ENCODE assay signal across 9 cellular contexts in the genomic region with DNA sequence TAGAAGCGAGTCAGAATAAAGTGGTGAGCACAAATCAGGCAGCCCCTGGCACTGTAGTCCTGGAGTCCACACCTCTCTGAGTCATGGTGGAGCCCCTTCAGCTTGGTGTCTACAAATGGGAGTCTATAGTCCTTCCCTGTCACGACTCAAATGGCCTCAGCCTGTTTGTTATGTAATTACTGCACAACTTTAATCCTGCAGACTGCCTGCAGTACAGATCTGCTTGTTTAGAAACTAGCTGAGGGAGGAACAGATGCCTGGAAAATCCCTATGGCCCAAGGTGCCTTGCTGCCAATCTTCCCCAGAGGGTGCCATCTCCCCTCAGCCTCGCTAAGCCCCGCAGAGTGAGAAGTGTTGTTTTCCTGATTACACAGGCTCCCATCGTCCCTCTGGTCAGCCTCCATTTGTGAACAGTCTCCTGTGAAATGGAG. TPM values are rescaled to one million over a fixed set of nuclear protein-coding genes. Genes with fewer than 3 reads are reported as not detected.
DNase-seq lines count a peak whose midpoint lies in the region; ATAC-seq and TF ChIP-seq lines count a peak whose summit lies in the region.
"Had no signal": no experiment of that assay in that cellular context is flagged by ENCODE, and none has a peak within 500 bp of the region (broad histone marks: within the 10 kb centered on the region; RNA-seq: fewer than 3 reads in every experiment).

No MANE protein-coding gene starts in this region.

- peaks cover 71% of the 10 kb centered on the region for H3K36me3 Mint-ChIP-seq in activated CD4-positive, alpha-beta T cell treated with anti-CD3 and anti-CD28 coated beads, Interleukin-2, amount 10 ng/mL, durations not matched to agents 24 days and 14 days (ENCODE audit: low read depth)

- TF ChIP-seq CTCF in VCaP (conservative IDR thresholded peaks at IDR 0.05) (no peak), left ventricle myocardium inferior (IDR thresholded peaks at IDR 0.05; ENCODE audit: borderline replicate concordance) (no peak)

- H3K36me3 ChIP-seq in left ventricle myocardium inferior, result peaks cover 34% of the 10 kb centered on the region

- H3K4me1 ChIP-seq in left ventricle myocardium inferior, result peaks cover 58% of the 10 kb centered on the region

- peak; percentile 55 for ATAC-seq in stimulated activated naive CD8-positive, alpha-beta T cell treated with anti-CD3 and anti-CD28 coated beads, Interleukin-15, Interleukin-2, amounts not matched to agents 100 U/mL and 50 U/mL, for 24 hours
- ATAC-seq in GM18519 (IDR thresholded peaks at IDR 0.05; ENCODE audit: low FRiP score, unreplicated experiment), result no peak

- no peaks in the 10 kb centered on the region for H3K27me3 ChIP-seq in left ventricle myocardium inferior (ENCODE audit: low read depth)

- peak overlapping the region; percentile 93 for H3K27ac ChIP-seq in VCaP
- H3K27ac ChIP-seq in left ventricle myocardium inferior (replicated peaks), result peak overlapping the region; percentile 14

- H3K27ac Mint-ChIP-seq in activated CD4-positive, alpha-beta T cell treated with anti-CD3 and anti-CD28 coated beads, Interleukin-2, amount 10 ng/mL, durations not matched to agents 24 days and 14 days, result peak overlapping the region; percentile 23

- H3K4me1 Mint-ChIP-seq in activated CD4-positive, alpha-beta T cell treated with anti-CD3 and anti-CD28 coated beads, Interleukin-2, amount 10 ng/mL, durations not matched to agents 24 days and 14 days, result peaks cover 52% of the 10 kb centered on the region

- H3K4me3 ChIP-seq in left ventricle myocardium inferior, result no peak overlapping the region

- peaks cover 5% of the 10 kb centered on the region for H3K9me3 Mint-ChIP-seq in activated CD4-positive, alpha-beta T cell treated with anti-CD3 and anti-CD28 coated beads, Interleukin-2, amount 10 ng/mL, durations not matched to agents 24 days and 14 days

- intact Hi-C loops in activated CD4-positive, alpha-beta T cell treated with anti-CD3 and anti-CD28 coated beads, Interleukin-2, amount 10 ng/mL, durations not matched to agents 24 days and 14 days (cut with micrococcal nuclease), result loop anchor here (2.0 to 5.0 kb wide), 3 partner anchors 23 to 433 kb away; no protein-coding TSS in a partner anchor
- intact Hi-C loops in left ventricle myocardium inferior (cut with micrococcal nuclease), result loop anchor here (2.0 kb wide), 1 partner anchor 139 kb away; no protein-coding TSS in a partner anchor

- no peak for DNase-seq in activated CD4-positive, alpha-beta T cell treated with anti-CD3 and anti-CD28 coated beads, Interleukin-2, amount 10 ng/mL, durations not matched to agents 24 days and 14 days
- DNase-seq in activated CD4-positive, alpha-beta T cell treated with anti-CD3 and anti-CD28 coated beads, Interleukin-2, amount 50 U/mL, for 1 hour, result no peak
- no peak for DNase-seq in left ventricle myocardium inferior
- DNase-seq in stimulated activated naive CD8-positive, alpha-beta T cell treated with anti-CD3 and anti-CD28 coated beads, Interleukin-15, Interleukin-2, amounts not matched to agents 100 U/mL and 50 U/mL, for 24 hours, result no peak
- no peak for DNase-seq in NCI-H2029 (lab: John Stamatoyannopoulos, UW)
- no peak for DNase-seq in epidermal melanocyte (ENCODE audit: insufficient read length, low spot score)

- H3K9me3 ChIP-seq in left ventricle myocardium inferior (replicated peaks), result no peaks in the 10 kb centered on the region

- H3K27me3 Mint-ChIP-seq in activated CD4-positive, alpha-beta T cell treated with anti-CD3 and anti-CD28 coated beads, Interleukin-2, amount 10 ng/mL, durations not matched to agents 24 days and 14 days, result no peaks in the 10 kb centered on the region

- H3K4me3 Mint-ChIP-seq in activated CD4-positive, alpha-beta T cell treated with anti-CD3 and anti-CD28 coated beads, Interleukin-2, amount 10 ng/mL, durations not matched to agents 24 days and 14 days, result no peak overlapping the region

RNA-seq across cellular contexts. Expression of a gene that starts 3.9 kb away (rescaled TPM):
- 15.2 TPM in 2 replicates for total RNA-seq in activated CD4-positive, alpha-beta T cell treated with anti-CD3 and anti-CD28 coated beads, Interleukin-2, amount 10 ng/mL, durations not matched to agents 24 days and 14 days
- 0.33 TPM for total RNA-seq in left ventricle myocardium inferior

RNA-seq across cellular contexts. Expression of a gene that starts 53.0 kb away (rescaled TPM):
- not detected in 2 replicates for total RNA-seq in activated CD4-positive, alpha-beta T cell treated with anti-CD3 and anti-CD28 coated beads, Interleukin-2, amount 10 ng/mL, durations not matched to agents 24 days and 14 days
- not detected for total RNA-seq in left ventricle myocardium inferior
- total RNA-seq: urinary bladder had no signal

RNA-seq across cellular contexts. Expression of a gene that starts 56.3 kb away (rescaled TPM):
- 16.5 and 16.8 TPM in 2 replicates for total RNA-seq in activated CD4-positive, alpha-beta T cell treated with anti-CD3 and anti-CD28 coated beads, Interleukin-2, amount 10 ng/mL, durations not matched to agents 24 days and 14 days
- total RNA-seq in left ventricle myocardium inferior, result 121 TPM

Comparison
In these comparisons a context has a peak if more than half of its experiments do, and no peak if none do; other contexts are left out.
1. RNA of a gene that starts 3.9 kb away (total RNA-seq): 15.2 TPM in activated CD4-positive, alpha-beta T cell treated with anti-CD3 and anti-CD28 coated beads, Interleukin-2, amount 10 ng/mL, durations not matched to agents 24 days and 14 days; 0.33 TPM in left ventricle myocardium inferior (single experiment); every median in the first group is over 10 times any median in the second.